ENCODE assay signal across 1 cellular context in genomic region chr18:63367241-63367953, GRCh38.
A peak's percentile ranks its signal among the peaks of the same experiment; 100 is the strongest.
TF ChIP-seq lines count a peak whose summit lies in the region.

No MANE protein-coding gene starts in this region.

TF ChIP-seq in HepG2, 621 proteins besides CTCF, POLR2A, EP300 and RAD21 (continues in another document):
- TF ChIP-seq UBTF (CRISPR knock-in tag; IDR thresholded peaks at IDR 0.05) (peak; percentile 87), PCBP1 (IDR thresholded peaks at IDR 0.05; ENCODE audit: borderline replicate concordance, low read depth, low read length) (no peak), MED1 (CRISPR knock-in tag; IDR thresholded peaks at IDR 0.05) (peak; percentile 77), IRX3 (CRISPR knock-in tag; IDR thresholded peaks at IDR 0.05; ENCODE audit: borderline replicate concordance, low read depth) (0 out of 2 replicates have a peak, but pooled peaks have one; percentile 79), ZBTB37 (CRISPR knock-in tag; IDR thresholded peaks at IDR 0.05) (no peak), ZFP91 (CRISPR knock-in tag; IDR thresholded peaks at IDR 0.05; ENCODE audit: borderline replicate concordance) (peak; percentile 78; the same call in 1 of the 2 replicates), NFATC3 (CRISPR knock-in tag; IDR thresholded peaks at IDR 0.05) (no peak), ZNF883 (CRISPR knock-in tag; IDR thresholded peaks at IDR 0.05; ENCODE audit: not compliant biosample characterization) (peak; percentile 74), THYN1 (CRISPR knock-in tag; IDR thresholded peaks at IDR 0.05; ENCODE audit: borderline replicate concordance, low read depth) (peak; percentile 94; the same call in 1 of the 2 replicates), GATA4 (IDR thresholded peaks at IDR 0.05; ENCODE audit: borderline replicate concordance, low read depth) (peak; percentile 62; the same call in 1 of the 2 replicates), CENPT (CRISPR knock-in tag; IDR thresholded peaks at IDR 0.05; ENCODE audit: low read depth) (no peak), ZBTB14 (CRISPR knock-in tag; IDR thresholded peaks at IDR 0.05) (peak; percentile 65), RXRA (CRISPR knock-in tag; IDR thresholded peaks at IDR 0.05) (peak; percentile 72; the same call in 1 of the 2 replicates), PRDM10 (CRISPR knock-in tag; IDR thresholded peaks at IDR 0.05; ENCODE audit: low read depth) (peak; percentile 85), SOX5 (CRISPR knock-in tag; IDR thresholded peaks at IDR 0.05; ENCODE audit: borderline replicate concordance) (peak; percentile 34; the same call in 1 of the 2 replicates), HDAC2 (CRISPR knock-in tag; IDR thresholded peaks at IDR 0.05) (no peak; the same call in 1 of the 2 replicates), MXD4 (CRISPR knock-in tag; IDR thresholded peaks at IDR 0.05) (peak; percentile 39; the same call in 1 of the 2 replicates), ZNF143 (CRISPR knock-in tag; IDR thresholded peaks at IDR 0.05) (0 out of 2 replicates have a peak, but pooled peaks have one; percentile 50), ZMYM3 (CRISPR knock-in tag; IDR thresholded peaks at IDR 0.05) (no peak), SMAD3 (CRISPR knock-in tag; IDR thresholded peaks at IDR 0.05) (peak; percentile 76), THRA (CRISPR knock-in tag; IDR thresholded peaks at IDR 0.05; ENCODE audit: borderline replicate concordance) (no peak; the same call in none of the 2 replicates), E2F2 (CRISPR knock-in tag; IDR thresholded peaks at IDR 0.05; ENCODE audit: borderline replicate concordance) (peak; percentile 78; the same call in 1 of the 2 replicates), ZSCAN30 (CRISPR knock-in tag; IDR thresholded peaks at IDR 0.05) (no peak), ATF4 (CRISPR knock-in tag; IDR thresholded peaks at IDR 0.05) (peak in 1 of 2 experiments; percentile 57; a peak in 2 of 4 replicates), ZFP36L1 (CRISPR knock-in tag; IDR thresholded peaks at IDR 0.05) (0 out of 2 replicates have a peak, but pooled peaks have one; percentile 61), FOXA1 (IDR thresholded peaks at IDR 0.05) (no peak), FOXA1 (CRISPR knock-in tag; IDR thresholded peaks at IDR 0.05) (0 out of 2 replicates have a peak, but pooled peaks have one; percentile 21), POLR2AphosphoS5 (IDR thresholded peaks at IDR 0.05; ENCODE audit: low read depth, low read length) (peak; percentile 92), KDM5A (IDR thresholded peaks at IDR 0.05; ENCODE audit: borderline replicate concordance, low read length) (no peak), TAF15 (IDR thresholded peaks at IDR 0.05; ENCODE audit: low read depth, low read length, poor library complexity, severe bottlenecking) (peak; percentile 74), DBP (CRISPR knock-in tag; IDR thresholded peaks at IDR 0.05; ENCODE audit: not compliant biosample characterization) (peak; percentile 69), ZBTB42 (CRISPR knock-in tag; IDR thresholded peaks at IDR 0.05) (peak; percentile 79; the same call in 1 of the 2 replicates), HNF4A (CRISPR knock-in tag; IDR thresholded peaks at IDR 0.05) (peak; percentile 65; the same call in 1 of the 2 replicates), ARNT2 (CRISPR knock-in tag; IDR thresholded peaks at IDR 0.05; ENCODE audit: low read depth) (peak; percentile 79), ZNF317 (CRISPR knock-in tag; IDR thresholded peaks at IDR 0.05) (peak; percentile 89), TBX3 (IDR thresholded peaks at IDR 0.05; ENCODE audit: borderline replicate concordance) (peak; percentile 28; the same call in 1 of the 2 replicates), ZNF619 (CRISPR knock-in tag; IDR thresholded peaks at IDR 0.05) (peak; percentile 35; the same call in 1 of the 2 replicates), SALL1 (CRISPR knock-in tag; IDR thresholded peaks at IDR 0.05) (peak; percentile 81), E2F5 (CRISPR knock-in tag; conservative IDR thresholded peaks at IDR 0.05) (peak; percentile 70), KLF6 (CRISPR knock-in tag; IDR thresholded peaks at IDR 0.05) (0 out of 2 replicates have a peak, but pooled peaks have one; percentile 67), ZNF335 (CRISPR knock-in tag; IDR thresholded peaks at IDR 0.05) (peak; percentile 90), POGZ (CRISPR knock-in tag; IDR thresholded peaks at IDR 0.05) (peak; percentile 91), GATAD1 (CRISPR knock-in tag; IDR thresholded peaks at IDR 0.05) (peak; percentile 67), ZKSCAN8 (CRISPR knock-in tag; IDR thresholded peaks at IDR 0.05; ENCODE audit: borderline replicate concordance) (no peak), ATAD3A (CRISPR knock-in tag; IDR thresholded peaks at IDR 0.05) (no peak), TBL1XR1 (IDR thresholded peaks at IDR 0.05; ENCODE audit: borderline replicate concordance, low read length, partially characterized antibody) (peak; percentile 67), GABPB1 (CRISPR knock-in tag; IDR thresholded peaks at IDR 0.05) (peak; percentile 84), SIN3B (IDR thresholded peaks at IDR 0.05; ENCODE audit: low read length) (peak; percentile 72; the same call in 1 of the 2 replicates), NR2F1 (CRISPR knock-in tag; IDR thresholded peaks at IDR 0.05) (peak in 1 of 2 experiments; percentile 50; a peak in 1 of 4 replicates), ZBTB20 (CRISPR knock-in tag; IDR thresholded peaks at IDR 0.05; ENCODE audit: borderline replicate concordance, low read depth) (peak; percentile 78; the same call in 1 of the 2 replicates), PCBP2 (optimal IDR thresholded peaks at IDR 0.05; ENCODE audit: low read depth, low read length, poor library complexity, severe bottlenecking) (no peak), MIER3 (CRISPR knock-in tag; IDR thresholded peaks at IDR 0.05; ENCODE audit: borderline replicate concordance) (no peak), ZNF703 (CRISPR knock-in tag; IDR thresholded peaks at IDR 0.05; ENCODE audit: borderline replicate concordance) (0 out of 2 replicates have a peak, but pooled peaks have one; percentile 73)
